Comparison of ENCODE assay signal across 9 cellular contexts in the genomic region with DNA sequence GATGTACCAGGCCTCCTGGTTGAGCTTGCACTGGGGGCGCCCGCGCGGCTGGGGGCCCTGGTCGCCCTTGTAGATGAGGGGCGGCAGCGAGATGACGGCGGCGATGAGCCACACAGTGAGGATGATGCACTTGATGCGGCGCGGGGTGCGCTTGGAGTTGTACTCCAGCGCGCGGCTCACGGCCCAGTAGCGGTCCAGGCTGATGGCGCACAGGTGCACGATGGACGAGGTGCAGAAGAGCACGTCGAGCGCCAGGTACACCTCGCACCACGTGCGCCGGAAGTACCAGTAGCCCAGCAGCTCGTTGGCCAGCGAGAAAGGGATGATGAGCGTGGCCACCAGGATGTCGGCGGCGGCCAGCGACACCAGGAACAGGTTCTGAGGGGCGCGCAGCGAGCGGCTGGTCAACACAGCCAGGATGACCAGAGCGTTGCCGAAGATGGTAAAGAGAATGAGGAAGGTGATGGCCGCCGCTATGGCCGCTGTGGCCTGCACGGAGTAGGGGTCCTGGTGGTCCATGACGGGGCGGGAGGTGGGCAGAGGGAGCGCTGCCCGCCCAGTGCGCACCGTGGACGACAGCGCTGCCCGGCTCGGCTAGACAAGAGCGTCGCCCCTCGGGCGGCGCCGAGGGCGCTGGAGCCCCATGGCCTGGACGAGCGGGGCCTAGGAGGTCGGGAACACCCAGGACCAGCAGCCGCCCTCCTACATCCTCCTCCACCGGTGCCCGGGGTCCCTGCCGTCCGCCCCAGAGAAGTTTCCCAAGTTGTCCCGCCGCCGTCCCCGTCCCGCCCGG. TPM values are rescaled to one million over a fixed set of nuclear protein-coding genes. Genes with fewer than 3 reads are reported as not detected.
DNase-seq lines count a peak whose midpoint lies in the region; ATAC-seq and TF ChIP-seq lines count a peak whose summit lies in the region.
"Had no signal": no experiment of that assay in that cellular context is flagged by ENCODE, and none has a peak within 500 bp of the region (broad histone marks: within the 10 kb centered on the region; RNA-seq: fewer than 3 reads in every experiment).

No MANE protein-coding gene starts in this region.

- H3K4me2 ChIP-seq in HCT116 (ENCODE audit: low read length): peak overlapping the region; percentile 86

- peaks cover 14% of the 10 kb centered on the region for H3K4me1 Mint-ChIP-seq in activated T-helper 2 cell treated with anti-CD3 and anti-CD28 coated beads, Interferon-gamma antibody, Interleukin-2, Interleukin-4, amounts not matched to agents 10 μg/mL and 5 μg/mL and 100 μg/mL, durations not matched to agents 14 hours and 24 hours and 36 hours (ENCODE audit: low read depth)
- peaks cover 36% of the 10 kb centered on the region for H3K4me1 Mint-ChIP-seq in stimulated activated memory B cell treated with anti-CD40 and anti-IgM and Interleukin-4, amounts not matched to agents 10 μg/mL and 1 μg/mL and 100 μg/mL, for 72 hours

- ATAC-seq in HCT116: no peak
- ATAC-seq in stimulated activated memory B cell treated with anti-CD40 and anti-IgM and Interleukin-4, amounts not matched to agents 10 μg/mL and 1 μg/mL and 100 μg/mL, for 72 hours: no peak

- no peaks in the 10 kb centered on the region for H3K36me3 ChIP-seq in HCT116 (ENCODE audit: control insufficient read depth in 1 of 2, insufficient read depth in 2 of 2, low read length in 2 of 2)

- DNase-seq in HCT116 (ENCODE audit: low read depth, low spot score) (no peak), activated gamma-delta T cell treated with Interleukin-2 at 50 U/mL for 16 hours (no peak), DMS53 treated with DMSO at 0.1 percent for 48 hours (lab: John Stamatoyannopoulos, UW; ENCODE audit: unreplicated experiment) (no peak), NCI-H510A treated with DMSO at 0.1 percent for 48 hours (lab: John Stamatoyannopoulos, UW) (no peak), T1000 (lab: John Stamatoyannopoulos, UW) (no peak)
- DNase-seq in activated T-helper 2 cell treated with anti-CD3 and anti-CD28 coated beads, Interferon-gamma antibody, Interleukin-2, Interleukin-4, amounts not matched to agents 10 μg/mL and 5 μg/mL and 100 μg/mL, durations not matched to agents 14 hours and 24 hours and 36 hours (ENCODE audit: low spot score): no peak
- DNase-seq: KBM-7 had no signal

- CTCF ChIA-PET in HCT116 (lab: Charles Lee): interaction anchor here (0.7 to 2.1 kb wide), 7 partner anchors 16 to 525 kb away, joined by 3 to 14 read pairs (median 5); partner anchors contain the start of gene ASTL

- H3K9me3 Mint-ChIP-seq in activated T-helper 2 cell treated with anti-CD3 and anti-CD28 coated beads, Interferon-gamma antibody, Interleukin-2, Interleukin-4, amounts not matched to agents 10 μg/mL and 5 μg/mL and 100 μg/mL, durations not matched to agents 14 hours and 24 hours and 36 hours: no peaks in the 10 kb centered on the region
- H3K9me3 Mint-ChIP-seq in stimulated activated memory B cell treated with anti-CD40 and anti-IgM and Interleukin-4, amounts not matched to agents 10 μg/mL and 1 μg/mL and 100 μg/mL, for 72 hours: no peaks in the 10 kb centered on the region

- intact Hi-C loops in HCT116 (cut with micrococcal nuclease): loop anchor here (2.0 kb wide), 1 partner anchor 123 kb away; no protein-coding TSS in a partner anchor
- intact Hi-C loops in activated T-helper 2 cell treated with anti-CD3 and anti-CD28 coated beads, Interferon-gamma antibody, Interleukin-2, Interleukin-4, amounts not matched to agents 10 μg/mL and 5 μg/mL and 100 μg/mL, durations not matched to agents 14 hours and 24 hours and 36 hours (cut with micrococcal nuclease): loop anchor here (2.0 to 5.0 kb wide), 2 partner anchors 109 to 123 kb away; no protein-coding TSS in a partner anchor

- peak overlapping the region in 1 of 2 experiments; percentile 60; a peak in 1 of 4 replicates for H3K4me3 ChIP-seq in HCT116 (replicated peaks in 1 of 2; ENCODE audit: low read depth in 1 of 2, low read length in 2 of 2)
- peak overlapping the region; percentile 69 for H3K4me3 ChIP-seq in iPS-18c (ENCODE audit: insufficient read depth, low read depth, low read length)

- no peaks in the 10 kb centered on the region for H3K27me3 ChIP-seq in HCT116 (ENCODE audit: insufficient read depth, low read length)

- POLR2A ChIA-PET in HCT116 (lab: Charles Lee): no interaction called here

- H3K9ac ChIP-seq in HCT116 (ENCODE audit: low read length): no peak overlapping the region

- H3K79me2 ChIP-seq in HCT116 (ENCODE audit: insufficient read depth, low read length): no peaks in the 10 kb centered on the region

- H3K9me2 ChIP-seq in HCT116 (ENCODE audit: insufficient read depth): no peaks in the 10 kb centered on the region

- peaks cover 11 to 16% of the 10 kb centered on the region in 2 experiments for H3K4me1 ChIP-seq in HCT116 (ENCODE audit: control insufficient read depth in 1 of 2, insufficient read depth in 2 of 2, low read length in 2 of 2)

- no peak for TF ChIP-seq POLR2A in HCT116 (IDR thresholded peaks at IDR 0.05; ENCODE audit: borderline replicate concordance, extremely low read depth, insufficient read depth, insufficient read length)

- no peak for TF ChIP-seq CTCF in HCT116 (IDR thresholded peaks at IDR 0.05 in 2 of 3, conservative IDR thresholded peaks at IDR 0.05 in 1 of 3; ENCODE audit: borderline replicate concordance in 1 of 3, insufficient read depth in 1 of 3, low read depth in 2 of 3, low read length in 2 of 3)

- no peak overlapping the region for H3K27ac Mint-ChIP-seq in activated T-helper 2 cell treated with anti-CD3 and anti-CD28 coated beads, Interferon-gamma antibody, Interleukin-2, Interleukin-4, amounts not matched to agents 10 μg/mL and 5 μg/mL and 100 μg/mL, durations not matched to agents 14 hours and 24 hours and 36 hours
- H3K27ac Mint-ChIP-seq in stimulated activated memory B cell treated with anti-CD40 and anti-IgM and Interleukin-4, amounts not matched to agents 10 μg/mL and 1 μg/mL and 100 μg/mL, for 72 hours: no peak overlapping the region

- H3K27ac ChIP-seq in HCT116 (ENCODE audit: low read depth, low read length): peak overlapping the region; percentile 28; the same call in 1 of the 2 replicates

- no peaks in the 10 kb centered on the region for H3K36me3 Mint-ChIP-seq in activated T-helper 2 cell treated with anti-CD3 and anti-CD28 coated beads, Interferon-gamma antibody, Interleukin-2, Interleukin-4, amounts not matched to agents 10 μg/mL and 5 μg/mL and 100 μg/mL, durations not matched to agents 14 hours and 24 hours and 36 hours (ENCODE audit: low read depth)
- H3K36me3 Mint-ChIP-seq in stimulated activated memory B cell treated with anti-CD40 and anti-IgM and Interleukin-4, amounts not matched to agents 10 μg/mL and 1 μg/mL and 100 μg/mL, for 72 hours: no peaks in the 10 kb centered on the region

- no TSS peak for BruUV-seq in HCT116 (replicated peaks; lab: Mats Ljungman, UMichigan)

- H3K27me3 Mint-ChIP-seq in activated T-helper 2 cell treated with anti-CD3 and anti-CD28 coated beads, Interferon-gamma antibody, Interleukin-2, Interleukin-4, amounts not matched to agents 10 μg/mL and 5 μg/mL and 100 μg/mL, durations not matched to agents 14 hours and 24 hours and 36 hours (ENCODE audit: low read depth): peaks cover 33% of the 10 kb centered on the region
- peaks cover 43% of the 10 kb centered on the region for H3K27me3 Mint-ChIP-seq in stimulated activated memory B cell treated with anti-CD40 and anti-IgM and Interleukin-4, amounts not matched to agents 10 μg/mL and 1 μg/mL and 100 μg/mL, for 72 hours

- H3K4me3 Mint-ChIP-seq in activated T-helper 2 cell treated with anti-CD3 and anti-CD28 coated beads, Interferon-gamma antibody, Interleukin-2, Interleukin-4, amounts not matched to agents 10 μg/mL and 5 μg/mL and 100 μg/mL, durations not matched to agents 14 hours and 24 hours and 36 hours (ENCODE audit: low read depth): peak overlapping the region; percentile 72
- peak overlapping the region; percentile 73 for H3K4me3 Mint-ChIP-seq in stimulated activated memory B cell treated with anti-CD40 and anti-IgM and Interleukin-4, amounts not matched to agents 10 μg/mL and 1 μg/mL and 100 μg/mL, for 72 hours

- no peaks in the 10 kb centered on the region for H4K20me1 ChIP-seq in HCT116 (ENCODE audit: insufficient read depth)

- RAD21 ChIA-PET in HCT116 (lab: Charles Lee; ENCODE audit: low non-redundant PET in 1 of 2, low total read pairs in 2 of 2, uncharacterized antibody in 2 of 2, unreplicated experiment in 2 of 2): no interaction called here

- H3K9me3 ChIP-seq in HCT116 (ENCODE audit: control insufficient read depth in 1 of 2, insufficient read depth in 1 of 2, low read depth in 1 of 2, low read length in 2 of 2) (no peaks in the 10 kb centered on the region), iPS-18c (ENCODE audit: control insufficient read depth, insufficient read depth, low read length) (peaks cover 2% of the 10 kb centered on the region)

- TF ChIP-seq RAD21 in HCT116 (IDR thresholded peaks at IDR 0.05; ENCODE audit: low read depth): no peak

- H2AFZ ChIP-seq in HCT116 (ENCODE audit: low read depth, low read length, poor library complexity, severe bottlenecking): no peak overlapping the region

TF ChIP-seq in HCT116, 20 proteins besides CTCF, POLR2A, EP300 and RAD21 (continues in another document):
- TF ChIP-seq ATF3 (IDR thresholded peaks at IDR 0.05) (no peak), CEBPB (IDR thresholded peaks at IDR 0.05; ENCODE audit: low read depth) (no peak), SP1 (IDR thresholded peaks at IDR 0.05; ENCODE audit: low read depth) (no peak), ZNF274 (IDR thresholded peaks at IDR 0.05; ENCODE audit: low read depth, low read length) (no peak), FOSL1 (IDR thresholded peaks at IDR 0.05; ENCODE audit: low read depth) (no peak), YY1 (IDR thresholded peaks at IDR 0.05; ENCODE audit: extremely low read depth, insufficient replicate concordance, low read depth, low read length) (no peak)

RNA-seq across cellular contexts. Expression of gene ADRA2B, which starts 0.5 kb away (rescaled TPM):
- 0.47 TPM for total RNA-seq in HCT116 (2021; ENCODE audit: unreplicated experiment)
- polyA plus RNA-seq in HCT116 (2012): 0.21 and 0.27 TPM in 2 replicates
- 0.09 and 0.21 TPM in 2 replicates for total RNA-seq in activated T-helper 2 cell treated with anti-CD3 and anti-CD28 coated beads, Interferon-gamma antibody, Interleukin-2, Interleukin-4, amounts not matched to agents 10 μg/mL and 5 μg/mL and 100 μg/mL, durations not matched to agents 14 hours and 24 hours and 36 hours

RNA-seq across cellular contexts. Expression of gene ASTL, which starts 22.5 kb away (rescaled TPM):
- total RNA-seq in HCT116 (2021; ENCODE audit: unreplicated experiment): 0.34 TPM
- polyA plus RNA-seq in HCT116 (2012): 0.09 and 0.56 TPM in 2 replicates
- 1.3 and 1.5 TPM in 2 replicates for total RNA-seq in activated T-helper 2 cell treated with anti-CD3 and anti-CD28 coated beads, Interferon-gamma antibody, Interleukin-2, Interleukin-4, amounts not matched to agents 10 μg/mL and 5 μg/mL and 100 μg/mL, durations not matched to agents 14 hours and 24 hours and 36 hours

RNA-seq across cellular contexts. Expression of gene DUSP2, which starts 29.4 kb away (rescaled TPM):
- total RNA-seq in HCT116 (2021; ENCODE audit: unreplicated experiment): 24.5 TPM
- 21.5 and 25.6 TPM in 2 replicates for polyA plus RNA-seq in HCT116 (2012)
- 238 and 260 TPM in 2 replicates for total RNA-seq in activated T-helper 2 cell treated with anti-CD3 and anti-CD28 coated beads, Interferon-gamma antibody, Interleukin-2, Interleukin-4, amounts not matched to agents 10 μg/mL and 5 μg/mL and 100 μg/mL, durations not matched to agents 14 hours and 24 hours and 36 hours
